Comparison of ENCODE assay signal across 34 cellular contexts in genomic region chr1:50278352-50278878, GRCh38.
"Had no signal": no experiment of that assay in that cellular context is flagged by ENCODE, and none has a peak within 500 bp of the region (broad histone marks: within the 10 kb centered on the region; RNA-seq: fewer than 3 reads in every experiment).

No MANE protein-coding gene starts in this region.

- FAIRE-seq: astrocyte, TTC549 had no signal

- DNase-seq: activated CD4-positive, alpha-beta memory T cell treated with anti-CD3 and anti-CD28 coated beads for 36 hours; activated CD4-positive, alpha-beta T cell treated with anti-CD3 and anti-CD28 coated beads for 36 hours; activated CD4-positive, alpha-beta T cell treated with anti-CD3 and anti-CD28 coated beads, Interleukin-2, amount 10 ng/mL, durations not matched to agents 7 days and 5 days; activated CD8-positive, alpha-beta memory T cell treated with anti-CD3 and anti-CD28 coated beads, Interleukin-2, amount 50 U/mL, for 4 hours; activated gamma-delta T cell treated with Interleukin-2 at 50 U/mL for 16 hours; activated naive CD4-positive, alpha-beta T cell treated with anti-CD3 and anti-CD28 coated beads for 36 hours; activated T-cell treated with anti-CD3 and anti-CD28 coated beads for 4 hours; activated T-cell treated with anti-CD3 and anti-CD28 coated beads, Interleukin-2, amount 50 U/mL, for 4 hours; adrenal gland; body of pancreas; Karpas-422; KBM-7; NCI-H1105; NCI-H1436 treated with DMSO at 0.1 percent for 48 hours; NCI-H1694 treated with DMSO at 0.1 percent for 48 hours; NCI-H2081; NCI-H2171; NCI-H510A; NCI-H526; NK-92 treated with Interleukin-12 subunit alpha and Interleukin-12 subunit beta, amount 100 ng/mL, for 24 hours; PC-3; Peyer's patch; RPMI8226; SHP77 treated with DMSO at 0.1 percent for 48 hours had no signal

- H3K4me3 ChIP-seq: adrenal gland, body of pancreas, breast epithelium, Peyer's patch, SJSA1 had no signal

- H3K9me3 Mint-ChIP-seq: activated CD4-positive, alpha-beta memory T cell treated with anti-CD3 and anti-CD28 coated beads for 36 hours; activated CD4-positive, alpha-beta T cell treated with anti-CD3 and anti-CD28 coated beads, Interleukin-2, amount 10 ng/mL, durations not matched to agents 7 days and 5 days; activated naive CD4-positive, alpha-beta T cell treated with anti-CD3 and anti-CD28 coated beads for 36 hours; activated T-cell treated with anti-CD3 and anti-CD28 coated beads, Interleukin-2, amount 50 U/mL, for 4 hours; activated T-helper 1 cell treated with anti-CD3 and anti-CD28 coated beads, Interleukin-12 subunit alpha, Interleukin-12 subunit beta, Interleukin-2, Interleukin-4 antibody, amounts not matched to agents 30 ng/mL and 10 ng/mL and 1 ng/mL, durations not matched to agents 14 hours and 24 hours and 36 hours; IgD-negative memory B cell; T-helper 1 cell treated with Interleukin-12 subunit alpha and Interleukin-12 subunit beta and Interleukin-4 antibody, amounts not matched to agents 30 μg/mL and 1 μg/mL, for 36 hours; T-helper 2 cell treated with Interferon-gamma antibody and Interleukin-4, amounts not matched to agents 5 μg/mL and 100 μg/mL, for 36 hours; WTC11 had no signal

- H3K27ac Mint-ChIP-seq: activated CD4-positive, alpha-beta memory T cell treated with anti-CD3 and anti-CD28 coated beads for 36 hours; activated CD4-positive, alpha-beta T cell treated with anti-CD3 and anti-CD28 coated beads for 36 hours; activated CD4-positive, alpha-beta T cell treated with anti-CD3 and anti-CD28 coated beads, Interleukin-2, amount 10 ng/mL, durations not matched to agents 7 days and 5 days; activated naive CD4-positive, alpha-beta T cell treated with anti-CD3 and anti-CD28 coated beads for 36 hours; activated naive CD4-positive, alpha-beta T cell treated with anti-CD3 and anti-CD28 coated beads, Interleukin-2, amount 50 U/mL, for 72 hours; activated T-helper 1 cell treated with anti-CD3 and anti-CD28 coated beads, Interleukin-12 subunit alpha, Interleukin-12 subunit beta, Interleukin-2, Interleukin-4 antibody, amounts not matched to agents 30 ng/mL and 10 ng/mL and 1 ng/mL, durations not matched to agents 14 hours and 24 hours and 36 hours; IgD-negative memory B cell; T-helper 1 cell treated with Interleukin-12 subunit alpha and Interleukin-12 subunit beta and Interleukin-4 antibody, amounts not matched to agents 30 μg/mL and 1 μg/mL, for 36 hours; T-helper 2 cell treated with Interferon-gamma antibody and Interleukin-4, amounts not matched to agents 5 μg/mL and 100 μg/mL, for 36 hours; WTC11 had no signal

- H3K9me3 ChIP-seq: adrenal gland, body of pancreas, breast epithelium, Peyer's patch, SJSA1 had no signal

- H3K4me1 Mint-ChIP-seq: activated CD4-positive, alpha-beta T cell treated with anti-CD3 and anti-CD28 coated beads for 36 hours; activated CD4-positive, alpha-beta T cell treated with anti-CD3 and anti-CD28 coated beads, Interleukin-2, amount 10 ng/mL, durations not matched to agents 7 days and 5 days had no signal

- H3K27me3 Mint-ChIP-seq: activated CD4-positive, alpha-beta T cell treated with anti-CD3 and anti-CD28 coated beads, Interleukin-2, amount 10 ng/mL, durations not matched to agents 7 days and 5 days had no signal

- H3K27ac ChIP-seq: adrenal gland, body of pancreas, breast epithelium, Peyer's patch, SJSA1 had no signal

- H3K36me3 Mint-ChIP-seq: activated CD4-positive, alpha-beta memory T cell treated with anti-CD3 and anti-CD28 coated beads for 36 hours; activated naive CD4-positive, alpha-beta T cell treated with anti-CD3 and anti-CD28 coated beads, Interleukin-2, amount 50 U/mL, for 72 hours; IgD-negative memory B cell; WTC11 had no signal

- H3K36me3 ChIP-seq: adrenal gland, breast epithelium, Peyer's patch, SJSA1 had no signal

- H3K4me3 Mint-ChIP-seq: activated CD4-positive, alpha-beta memory T cell treated with anti-CD3 and anti-CD28 coated beads for 36 hours; activated CD4-positive, alpha-beta T cell treated with anti-CD3 and anti-CD28 coated beads for 36 hours; activated CD4-positive, alpha-beta T cell treated with anti-CD3 and anti-CD28 coated beads, Interleukin-2, amount 10 ng/mL, durations not matched to agents 7 days and 5 days; activated naive CD4-positive, alpha-beta T cell treated with anti-CD3 and anti-CD28 coated beads for 36 hours; activated T-cell treated with anti-CD3 and anti-CD28 coated beads, Interleukin-2, amount 50 U/mL, for 4 hours; activated T-helper 1 cell treated with anti-CD3 and anti-CD28 coated beads, Interleukin-12 subunit alpha, Interleukin-12 subunit beta, Interleukin-2, Interleukin-4 antibody, amounts not matched to agents 30 ng/mL and 10 ng/mL and 1 ng/mL, durations not matched to agents 14 hours and 24 hours and 36 hours; IgD-negative memory B cell; T-helper 1 cell treated with Interleukin-12 subunit alpha and Interleukin-12 subunit beta and Interleukin-4 antibody, amounts not matched to agents 30 μg/mL and 1 μg/mL, for 36 hours; T-helper 2 cell treated with Interferon-gamma antibody and Interleukin-4, amounts not matched to agents 5 μg/mL and 100 μg/mL, for 36 hours; WTC11 had no signal

- H3K27me3 ChIP-seq: adrenal gland, body of pancreas, Peyer's patch had no signal
